ENCODE assay signal across 11 cellular contexts in the genomic region with DNA sequence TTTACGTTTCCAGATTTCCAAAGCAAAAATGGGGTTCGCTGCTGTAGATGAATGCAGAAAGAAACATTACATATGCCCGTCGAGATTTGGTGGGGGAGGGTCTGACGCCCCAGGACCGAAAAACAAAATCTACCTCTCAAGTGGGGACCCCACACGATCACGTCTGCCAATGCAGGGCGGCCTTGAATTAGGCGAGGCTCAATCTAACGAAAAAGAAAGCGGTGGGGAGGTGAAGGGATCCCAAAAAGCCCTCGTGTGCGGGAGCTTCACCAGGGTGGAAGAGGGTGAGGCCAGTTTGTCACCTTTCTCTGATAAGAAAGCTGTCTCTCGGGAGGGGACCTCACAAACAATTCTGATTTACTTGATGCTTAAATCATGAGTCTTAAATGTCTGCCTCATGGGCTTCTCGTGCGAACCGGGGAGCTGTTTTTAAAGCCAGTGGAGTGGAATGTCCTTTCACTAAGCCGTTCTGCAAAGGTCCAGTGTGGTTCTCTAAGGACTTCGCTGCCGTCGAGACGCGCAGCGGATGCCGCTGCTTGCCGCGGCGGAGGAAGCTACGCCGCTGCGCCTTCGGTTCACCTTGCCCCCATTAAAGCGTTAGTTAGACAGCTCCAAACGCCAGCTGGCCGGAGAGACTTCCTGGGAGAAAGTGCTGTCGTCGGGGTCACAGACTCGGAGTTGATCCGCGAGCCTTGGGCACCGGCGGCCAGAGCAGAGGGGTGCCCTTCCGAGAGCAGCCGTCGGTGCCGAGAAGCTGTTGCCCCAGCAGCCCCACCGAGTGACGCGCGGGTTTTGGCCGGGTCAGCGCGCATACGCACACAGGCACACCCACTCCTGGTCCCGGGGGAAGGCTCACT. TPM values are rescaled to one million over a fixed set of nuclear protein-coding genes. Genes with fewer than 3 reads are reported as not detected.
A peak's percentile ranks its signal among the peaks of the same experiment; 100 is the strongest.
DNase-seq lines count a peak whose midpoint lies in the region; ATAC-seq and TF ChIP-seq lines count a peak whose summit lies in the region.
"Had no signal": no experiment of that assay in that cellular context is flagged by ENCODE, and none has a peak within 500 bp of the region (broad histone marks: within the 10 kb centered on the region; RNA-seq: fewer than 3 reads in every experiment).

No MANE protein-coding gene starts in this region.

- H3K9me3 Mint-ChIP-seq in H9: peaks cover 2 to 6% of the 10 kb centered on the region in 2 experiments; a peak in 4 of 5 replicates
- no peaks in the 10 kb centered on the region for H3K9me3 Mint-ChIP-seq in central memory CD8-positive, alpha-beta T cell
- H3K9me3 Mint-ChIP-seq in neural progenitor cell: no peaks in the 10 kb centered on the region

- H2AFZ ChIP-seq in H9 (ENCODE audit: low read length) (no peak overlapping the region), neural progenitor cell (replicated peaks) (no peak overlapping the region)

- H4K20me1 ChIP-seq in H9 (ENCODE audit: control insufficient read depth, insufficient read depth, insufficient read length): no peaks in the 10 kb centered on the region
- H4K20me1 ChIP-seq in neural progenitor cell (ENCODE audit: low read depth): peaks cover 69% of the 10 kb centered on the region

- H4K91ac ChIP-seq in H9 (ENCODE audit: insufficient read length, low read depth, low read length): no peak overlapping the region

- H3K27ac Mint-ChIP-seq in H9: no peak overlapping the region
- H3K27ac Mint-ChIP-seq in central memory CD8-positive, alpha-beta T cell (ENCODE audit: low read depth): no peak overlapping the region
- H3K27ac Mint-ChIP-seq in neural progenitor cell: no peak overlapping the region

- H3K14ac ChIP-seq in H9 (ENCODE audit: insufficient read depth, low read length): no peak overlapping the region

- no peaks in the 10 kb centered on the region for H3K9me3 ChIP-seq in ES-I3 (ENCODE audit: control insufficient read depth, insufficient read depth, low read length)
- H3K9me3 ChIP-seq in H9 (ENCODE audit: control insufficient read depth, low read depth, low read length): no peaks in the 10 kb centered on the region
- H3K9me3 ChIP-seq in neural progenitor cell (ENCODE audit: low read depth): no peaks in the 10 kb centered on the region
- H3K9me3 ChIP-seq: transverse colon had no signal

- DNase-seq in H9: no peak
- no peak for DNase-seq in central memory CD8-positive, alpha-beta T cell (ENCODE audit: low spot score in 2 of 2)
- peak; percentile 58 for DNase-seq in neural progenitor cell (ENCODE audit: low spot score)
- DNase-seq in DMS153 (lab: John Stamatoyannopoulos, UW): no peak
- DNase-seq in SIG-M5 (lab: John Stamatoyannopoulos, UW): no peak
- DNase-seq in mesenteric fat pad (ENCODE audit: low spot score): no peak
- DNase-seq: transverse colon had no signal

- H3K36me3 ChIP-seq in ES-I3 (ENCODE audit: insufficient read depth, low read length): no peaks in the 10 kb centered on the region
- no peaks in the 10 kb centered on the region for H3K36me3 ChIP-seq in neural progenitor cell
- H3K36me3 ChIP-seq: transverse colon had no signal

- H3K27ac ChIP-seq in H9 (ENCODE audit: insufficient read length, low read depth, low read length): no peak overlapping the region
- no peak overlapping the region for H3K27ac ChIP-seq in neural progenitor cell
- H3K27ac ChIP-seq: KMS-11, transverse colon had no signal

- no peak overlapping the region for H3K23ac ChIP-seq in H9 (ENCODE audit: insufficient read length, low read depth, low read length)

- peaks cover 98% of the 10 kb centered on the region for H3K27me3 Mint-ChIP-seq in H9 (ENCODE audit: low read depth)
- peaks cover 80% of the 10 kb centered on the region for H3K27me3 Mint-ChIP-seq in central memory CD8-positive, alpha-beta T cell
- peaks cover 81% of the 10 kb centered on the region for H3K27me3 Mint-ChIP-seq in neural progenitor cell (ENCODE audit: insufficient read depth, low read depth)

- H2BK12ac ChIP-seq in H9 (ENCODE audit: insufficient read length, low read depth, low read length): no peak overlapping the region

- H3K4me1 Mint-ChIP-seq in H9 (peaks cover 24 to 39% of the 10 kb centered on the region in 2 experiments), neural progenitor cell (peaks cover 23% of the 10 kb centered on the region)
- H3K4me1 Mint-ChIP-seq in central memory CD8-positive, alpha-beta T cell: peaks cover 34% of the 10 kb centered on the region

- ATAC-seq in central memory CD8-positive, alpha-beta T cell (replicated peaks; ENCODE audit: extremely low read depth, poor library complexity, severe bottlenecking): no peak
- no peak for ATAC-seq in GM19328 (IDR thresholded peaks at IDR 0.05; ENCODE audit: unreplicated experiment)

- H4K8ac ChIP-seq in H9 (replicated peaks; ENCODE audit: insufficient read length, low read depth, low read length): no peak overlapping the region

- H3K56ac ChIP-seq in H9 (ENCODE audit: insufficient read length, low read depth, low read length): no peak overlapping the region

- H3K79me1 ChIP-seq in H9 (ENCODE audit: insufficient read depth, low read depth, low read length, poor library complexity, severe bottlenecking): no peaks in the 10 kb centered on the region

- H3K79me2 ChIP-seq in H9 (ENCODE audit: insufficient read depth, low read length) (no peaks in the 10 kb centered on the region), neural progenitor cell (ENCODE audit: low read depth) (no peaks in the 10 kb centered on the region)

- H3K36me3 Mint-ChIP-seq in H9 (ENCODE audit: insufficient read depth in 1 of 3, low read depth in 3 of 3) (no peaks in the 10 kb centered on the region), neural progenitor cell (no peaks in the 10 kb centered on the region)
- H3K36me3 Mint-ChIP-seq in central memory CD8-positive, alpha-beta T cell (ENCODE audit: insufficient read depth): peaks cover 18% of the 10 kb centered on the region

- H3K4me3 ChIP-seq in neural progenitor cell: peak overlapping the region; percentile 45
- H3K4me3 ChIP-seq: lung had no signal

- H3K4ac ChIP-seq in H9 (ENCODE audit: low read depth, low read length): no peak overlapping the region

- H3K9ac ChIP-seq in ES-I3 (ENCODE audit: low read depth, low read length): peak overlapping the region; percentile 32; the same call in 1 of the 2 replicates
- H3K9ac ChIP-seq in H9 (ENCODE audit: extremely low read depth, insufficient read length, low read length): no peak overlapping the region
- H3K9ac ChIP-seq in neural progenitor cell: no peak overlapping the region
- H3K9ac ChIP-seq: KMS-11 had no signal

- H3K27me3 ChIP-seq in H9 (ENCODE audit: insufficient read depth, low read length) (peaks cover 67% of the 10 kb centered on the region), neural progenitor cell (peaks cover 100% of the 10 kb centered on the region)

- peaks cover 55% of the 10 kb centered on the region for H3F3A ChIP-seq in neural progenitor cell (ENCODE audit: low read depth)

- H3K4me2 ChIP-seq in H9 (ENCODE audit: insufficient read depth, insufficient read length, low read length): peak overlapping the region; percentile 89
- H3K4me2 ChIP-seq in neural progenitor cell: peak overlapping the region; percentile 69

- TF ChIP-seq CTCF in H9 (conservative IDR thresholded peaks at IDR 0.05) (no peak), neural progenitor cell (IDR thresholded peaks at IDR 0.05) (no peak)

- no peak overlapping the region for H2BK20ac ChIP-seq in H9 (ENCODE audit: low read depth, low read length, poor library complexity, severe bottlenecking)

- H3K4me1 ChIP-seq in ES-I3 (ENCODE audit: insufficient read depth, low read length) (peaks cover 9% of the 10 kb centered on the region), H9 (ENCODE audit: insufficient read depth, low read length) (no peaks in the 10 kb centered on the region; the same call in 1 of the 2 replicates), neural progenitor cell (peaks cover 40% of the 10 kb centered on the region)

- peaks cover 30% of the 10 kb centered on the region for H3K23me2 ChIP-seq in H9 (ENCODE audit: insufficient read length, low read depth, low read length, poor library complexity, severe bottlenecking)

- no peak overlapping the region for H3K18ac ChIP-seq in H9 (ENCODE audit: insufficient read length, low read depth, low read length)

- H3T11ph ChIP-seq in H9 (ENCODE audit: low read length): no peak overlapping the region

- no CpG with 5 or more reads among the region's 56 CpGs for WGBS in H9 (ENCODE audit: extremely low coverage, insufficient read length, low lambda C conversion rate)

- no peak overlapping the region for H2BK5ac ChIP-seq in H9 (ENCODE audit: insufficient read length, low read length)

- no peak overlapping the region for H2AK5ac ChIP-seq in H9 (ENCODE audit: insufficient read length, low read length)

- H3K4me3 Mint-ChIP-seq in H9: peak overlapping the region; percentile 33 to 84
- H3K4me3 Mint-ChIP-seq in central memory CD8-positive, alpha-beta T cell: peak overlapping the region; percentile 58
- H3K4me3 Mint-ChIP-seq in neural progenitor cell: peak overlapping the region; percentile 67

- H2BK120ac ChIP-seq in H9 (ENCODE audit: low read depth, low read length, poor library complexity, severe bottlenecking): no peak overlapping the region

- no peak overlapping the region for H2BK15ac ChIP-seq in H9 (ENCODE audit: low read depth, low read length)

- no peak overlapping the region for H4K5ac ChIP-seq in H9 (ENCODE audit: insufficient read length, low read depth, low read length)

RNA-seq across cellular contexts. Expression of gene HMX3, which starts 1.5 kb away (rescaled TPM):
- total RNA-seq in H9 (2021) (0.20 TPM in 1 of 2 replicates, not detected in the other), neural progenitor cell (ENCODE audit: low replicate concordance) (0.12 TPM in 1 of 2 replicates, not detected in the other), mesenteric fat pad (not detected)
- total RNA-seq: lung had no signal

RNA-seq across cellular contexts. Expression of gene HMX2, which starts 13.7 kb away (rescaled TPM):
- total RNA-seq in H9 (2021) (0.35 and 0.46 TPM in 2 replicates), neural progenitor cell (ENCODE audit: low replicate concordance) (0.15 and 0.21 TPM in 2 replicates), mesenteric fat pad (not detected)
- total RNA-seq: lung had no signal

RNA-seq across cellular contexts. Expression of gene BUB3, which starts 19.9 kb away (rescaled TPM):
- total RNA-seq in H9 (2021) (188 and 200 TPM in 2 replicates), neural progenitor cell (ENCODE audit: low replicate concordance) (245 and 249 TPM in 2 replicates), mesenteric fat pad (49.3 TPM)
